In the genomic region with DNA sequence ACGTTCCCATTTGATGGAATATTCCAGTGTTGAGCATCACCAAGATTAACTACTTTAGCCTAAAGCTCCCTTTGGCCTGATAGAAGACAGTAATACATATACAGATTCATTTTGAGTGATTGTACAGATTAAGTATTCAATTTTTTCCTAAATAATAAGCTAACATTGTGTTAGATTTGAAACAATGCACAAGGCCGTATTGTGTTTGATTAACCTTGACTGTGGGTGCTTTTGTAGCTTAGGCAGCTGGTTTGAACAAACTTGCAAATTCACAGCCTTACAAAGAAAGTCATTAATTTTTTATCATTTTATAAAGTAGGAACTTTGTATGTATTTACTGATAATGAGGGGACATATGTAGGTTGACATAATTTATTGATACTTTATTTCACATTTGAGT, we compare ENCODE assay signal across 27 cellular contexts.
"Had no signal": no experiment of that assay in that cellular context is flagged by ENCODE, and none has a peak within 500 bp of the region (broad histone marks: within the 10 kb centered on the region; RNA-seq: fewer than 3 reads in every experiment).

No MANE protein-coding gene starts in this region.

- H3K27me3 ChIP-seq: stomach, suprapubic skin, thyroid gland, tibial artery, tibial nerve, transverse colon, upper lobe of left lung, upper lobe of right lung, uterus, vagina had no signal

- H3K27ac Mint-ChIP-seq: stimulated activated effector memory CD8-positive, alpha-beta T cell treated with anti-CD3 and anti-CD28 coated beads, Interleukin-12 subunit alpha, Interleukin-12 subunit beta, amount 100 ng/mL, for 72 hours; stimulated activated memory B cell treated with anti-CD40 and anti-IgM and Interleukin-4, amounts not matched to agents 10 μg/mL and 1 μg/mL and 100 μg/mL, for 72 hours; stimulated activated naive B cell treated with anti-CD40 and anti-IgM and Interleukin-4, amounts not matched to agents 10 μg/mL and 1 μg/mL and 100 μg/mL, for 72 hours; stimulated activated naive CD8-positive, alpha-beta T cell treated with anti-CD3 and anti-CD28 coated beads, Interleukin-15, amount 100 ng/mL, for 72 hours; stimulated activated naive CD8-positive, alpha-beta T cell treated with anti-CD3 and anti-CD28 coated beads, Interleukin-15, Interleukin-2, amounts not matched to agents 100 ng/mL and 50 ng/mL, for 24 hours; type B pancreatic cell had no signal

- H3K9me3 ChIP-seq: stomach, suprapubic skin, thoracic aorta, thyroid gland, tibial artery, tibial nerve, transverse colon, upper lobe of left lung, upper lobe of right lung, uterus, vagina had no signal

- H3K27ac ChIP-seq: stomach, suprapubic skin, thoracic aorta, thyroid gland, tibial artery, tibial nerve, transverse colon, upper lobe of left lung, upper lobe of right lung, uterus, vagina had no signal

- H3K9me3 Mint-ChIP-seq: stimulated activated effector memory CD8-positive, alpha-beta T cell treated with anti-CD3 and anti-CD28 coated beads, Interleukin-12 subunit alpha, Interleukin-12 subunit beta, amount 100 ng/mL, for 72 hours; stimulated activated memory B cell treated with anti-CD40 and anti-IgM and Interleukin-4, amounts not matched to agents 10 μg/mL and 1 μg/mL and 100 μg/mL, for 72 hours; stimulated activated naive B cell treated with anti-CD40 and anti-IgM and Interleukin-4, amounts not matched to agents 10 μg/mL and 1 μg/mL and 100 μg/mL, for 72 hours; stimulated activated naive CD8-positive, alpha-beta T cell treated with anti-CD3 and anti-CD28 coated beads, Interleukin-15, amount 100 ng/mL, for 72 hours; stimulated activated naive CD8-positive, alpha-beta T cell treated with anti-CD3 and anti-CD28 coated beads, Interleukin-15, Interleukin-2, amounts not matched to agents 100 ng/mL and 50 ng/mL, for 24 hours had no signal

- ATAC-seq: stimulated activated effector memory CD8-positive, alpha-beta T cell treated with anti-CD3 and anti-CD28 coated beads, Interleukin-12 subunit alpha, Interleukin-12 subunit beta, amount 100 ng/mL, for 72 hours; stimulated activated memory B cell treated with anti-CD40 and anti-IgM and Interleukin-4, amounts not matched to agents 10 μg/mL and 1 μg/mL and 100 μg/mL, for 72 hours; stimulated activated naive B cell treated with anti-CD40 and anti-IgM and Interleukin-4, amounts not matched to agents 10 μg/mL and 1 μg/mL and 100 μg/mL, for 72 hours; stimulated activated naive CD8-positive, alpha-beta T cell treated with anti-CD3 and anti-CD28 coated beads, Interleukin-15, amount 100 ng/mL, for 72 hours; stimulated activated naive CD8-positive, alpha-beta T cell treated with anti-CD3 and anti-CD28 coated beads, Interleukin-15, Interleukin-2, amounts not matched to agents 100 U/mL and 50 U/mL, for 24 hours; upper lobe of right lung had no signal

- H3K27me3 Mint-ChIP-seq: stimulated activated memory B cell treated with anti-CD40 and anti-IgM and Interleukin-4, amounts not matched to agents 10 μg/mL and 1 μg/mL and 100 μg/mL, for 72 hours; stimulated activated naive B cell treated with anti-CD40 and anti-IgM and Interleukin-4, amounts not matched to agents 10 μg/mL and 1 μg/mL and 100 μg/mL, for 72 hours; stimulated activated naive CD8-positive, alpha-beta T cell treated with anti-CD3 and anti-CD28 coated beads, Interleukin-15, amount 100 ng/mL, for 72 hours; stimulated activated naive CD8-positive, alpha-beta T cell treated with anti-CD3 and anti-CD28 coated beads, Interleukin-15, Interleukin-2, amounts not matched to agents 100 ng/mL and 50 ng/mL, for 24 hours had no signal

- DNase-seq: stimulated activated CD4-positive, alpha-beta T cell treated with anti-CD3 and anti-CD28 coated beads, Interleukin-2, amount 100 ng/mL, for 48 hours; stimulated activated CD4-positive, alpha-beta T cell treated with anti-CD3 and anti-CD28 coated beads, Interleukin-4, amount 100 ng/mL, for 1 hour; stimulated activated CD4-positive, alpha-beta T cell treated with anti-CD3 and anti-CD28 coated beads, Interleukin-4, amount 100 ng/mL, for 24 hours; stimulated activated CD4-positive, alpha-beta T cell treated with anti-CD3 and anti-CD28 coated beads, Interleukin-4, amount 100 ng/mL, for 4 hours; stimulated activated CD8-positive, alpha-beta memory T cell treated with anti-CD3 and anti-CD28 coated beads, Interleukin-4, amount 100 ng/mL, for 48 hours; stimulated activated naive B cell treated with anti-CD40 and anti-IgM and Interleukin-4, amounts not matched to agents 10 μg/mL and 1 μg/mL and 100 μg/mL, for 72 hours; stimulated activated naive CD4-positive, alpha-beta T cell; stimulated activated naive CD4-positive, alpha-beta T cell treated with Interleukin-2 at 50 U/mL for 16 hours; stimulated activated naive CD8-positive, alpha-beta T cell treated with anti-CD3 and anti-CD28 coated beads, Interleukin-15, amount 100 ng/mL, for 72 hours; stimulated activated naive CD8-positive, alpha-beta T cell treated with anti-CD3 and anti-CD28 coated beads, Interleukin-15, Interleukin-2, amounts not matched to agents 100 U/mL and 50 U/mL, for 24 hours; stomach; substantia nigra; thyroid gland; tibial artery; transverse colon; trophoblast cell; upper lobe of left lung; upper lobe of right lung; uterus had no signal

- H3K4me3 Mint-ChIP-seq: stimulated activated effector memory CD8-positive, alpha-beta T cell treated with anti-CD3 and anti-CD28 coated beads, Interleukin-12 subunit alpha, Interleukin-12 subunit beta, amount 100 ng/mL, for 72 hours; stimulated activated memory B cell treated with anti-CD40 and anti-IgM and Interleukin-4, amounts not matched to agents 10 μg/mL and 1 μg/mL and 100 μg/mL, for 72 hours; stimulated activated naive B cell treated with anti-CD40 and anti-IgM and Interleukin-4, amounts not matched to agents 10 μg/mL and 1 μg/mL and 100 μg/mL, for 72 hours; stimulated activated naive CD8-positive, alpha-beta T cell treated with anti-CD3 and anti-CD28 coated beads, Interleukin-15, amount 100 ng/mL, for 72 hours; stimulated activated naive CD8-positive, alpha-beta T cell treated with anti-CD3 and anti-CD28 coated beads, Interleukin-15, Interleukin-2, amounts not matched to agents 100 ng/mL and 50 ng/mL, for 24 hours; type B pancreatic cell had no signal

- H3K36me3 ChIP-seq: stomach, suprapubic skin, thoracic aorta, thyroid gland, tibial artery, tibial nerve, transverse colon, upper lobe of left lung, upper lobe of right lung, uterus, vagina had no signal

- H3K4me1 ChIP-seq: stomach, suprapubic skin, thyroid gland, tibial artery, tibial nerve, transverse colon, upper lobe of left lung, upper lobe of right lung, vagina had no signal

- H3K36me3 Mint-ChIP-seq: type B pancreatic cell had no signal

- H3K4me3 ChIP-seq: stomach, suprapubic skin, thoracic aorta, thyroid gland, tibial artery, tibial nerve, transverse colon, upper lobe of left lung, upper lobe of right lung, uterus, vagina had no signal
